Comparison of ENCODE assay signal across 8 cellular contexts in genomic region chr22:39490135-39490798, GRCh38.
A peak's percentile ranks its signal among the peaks of the same experiment; 100 is the strongest.
DNase-seq lines count a peak whose midpoint lies in the region; ATAC-seq lines count a peak whose summit lies in the region.
"Had no signal": no experiment of that assay in that cellular context is flagged by ENCODE, and none has a peak within 500 bp of the region (broad histone marks: within the 10 kb centered on the region; RNA-seq: fewer than 3 reads in every experiment).

No MANE protein-coding gene starts in this region.

- no peaks in the 10 kb centered on the region for H3K27me3 ChIP-seq in effector memory CD4-positive, alpha-beta T cell (replicated peaks; ENCODE audit: control insufficient read depth, insufficient read depth, low read length, poor library complexity, severe bottlenecking)

- no peaks in the 10 kb centered on the region for H3K9me3 ChIP-seq in effector memory CD4-positive, alpha-beta T cell (ENCODE audit: control insufficient read depth, low read length)

- no peak overlapping the region for H3K4me3 ChIP-seq in effector memory CD4-positive, alpha-beta T cell (ENCODE audit: insufficient read depth, low read depth, low read length, poor library complexity, severe bottlenecking)

- no peaks in the 10 kb centered on the region for H3K4me1 ChIP-seq in effector memory CD4-positive, alpha-beta T cell (ENCODE audit: control insufficient read depth, insufficient read depth, low read length, poor library complexity, severe bottlenecking)

- H3K27ac ChIP-seq in effector memory CD4-positive, alpha-beta T cell (ENCODE audit: insufficient read depth, low read length, poor library complexity, severe bottlenecking), result no peak overlapping the region
- H3K27ac ChIP-seq: epithelial cell of prostate had no signal

- H3K36me3 ChIP-seq in effector memory CD4-positive, alpha-beta T cell (ENCODE audit: control insufficient read depth, insufficient read depth, low read length), result no peaks in the 10 kb centered on the region

- DNase-seq in NOMO-1 (lab: John Stamatoyannopoulos, UW; ENCODE audit: unreplicated experiment in 2 of 2) (peak; percentile 86 to 89), middle frontal gyrus (ENCODE audit: extremely low spot score, low spot score) (peak; percentile 76)
- DNase-seq in activated CD8-positive, alpha-beta memory T cell treated with anti-CD3 and anti-CD28 coated beads for 1 hour (ENCODE audit: extremely low read depth in 1 of 2, low read depth in 1 of 2), result peak; percentile 41 to 59
- peak; percentile 41 to 69 (median 66) for DNase-seq in effector memory CD4-positive, alpha-beta T cell
- peak; percentile 60 to 68 for DNase-seq in stimulated activated CD8-positive, alpha-beta memory T cell treated with anti-CD3 and anti-CD28 coated beads, Interleukin-7, amount 100 ng/mL, for 4 hours (ENCODE audit: low read depth in 2 of 2)

- peak; percentile 84 for ATAC-seq in GM18868 (IDR thresholded peaks at IDR 0.05; ENCODE audit: unreplicated experiment)
- peak; percentile 76 for ATAC-seq in HG03520 (IDR thresholded peaks at IDR 0.05; ENCODE audit: unreplicated experiment)
